16 cellular contexts compared by ENCODE assay signal in genomic region chr9:121721770-121722169, GRCh38.
DNase-seq lines count a peak whose midpoint lies in the region; ATAC-seq and TF ChIP-seq lines count a peak whose summit lies in the region.
"Had no signal": no experiment of that assay in that cellular context is flagged by ENCODE, and none has a peak within 500 bp of the region (broad histone marks: within the 10 kb centered on the region; RNA-seq: fewer than 3 reads in every experiment).

No MANE protein-coding gene starts in this region.

- no peak for TF ChIP-seq CTCF in IMR-90 (conservative IDR thresholded peaks at IDR 0.05; ENCODE audit: low read depth, low read length)

- peaks cover 32% of the 10 kb centered on the region for H4K20me1 ChIP-seq in IMR-90 (ENCODE audit: insufficient read depth, low read length)

- H3K9me1 ChIP-seq in IMR-90 (ENCODE audit: insufficient read depth, low read length): peaks cover 47% of the 10 kb centered on the region

- no peaks in the 10 kb centered on the region for H3K36me3 ChIP-seq in IMR-90 (ENCODE audit: control insufficient read depth, insufficient read depth, low read length)
- H3K36me3 ChIP-seq in urinary bladder (ENCODE audit: insufficient read depth): no peaks in the 10 kb centered on the region
- H3K36me3 ChIP-seq: MG63 had no signal

- no peaks in the 10 kb centered on the region for H3K36me3 Mint-ChIP-seq in naive thymus-derived CD8-positive, alpha-beta T cell
- H3K36me3 Mint-ChIP-seq: natural killer cell had no signal

- peak overlapping the region; percentile 29 for H2BK5ac ChIP-seq in IMR-90 (ENCODE audit: low read depth, low read length, poor library complexity, severe bottlenecking)

- in situ Hi-C loops in IMR-90 (cut with MboI; ENCODE audit: low sequenced_read_pairs): no loop called here

- no peak overlapping the region for H2BK20ac ChIP-seq in IMR-90 (ENCODE audit: low read depth, low read length)

- H3K23ac ChIP-seq in IMR-90 (ENCODE audit: low read depth, low read length): no peak overlapping the region

- no peaks in the 10 kb centered on the region for H3K9me3 Mint-ChIP-seq in naive thymus-derived CD8-positive, alpha-beta T cell
- H3K9me3 Mint-ChIP-seq: dendritic cell treated with granulocyte-macrophage colony-stimulating factor and Interleukin-4, amounts not matched to agents 40 ng/mL and 50 ng/mL, for 4 days; natural killer cell had no signal

- no peak for TF ChIP-seq RAD21 in IMR-90 (IDR thresholded peaks at IDR 0.05; ENCODE audit: low read length)

- DNase-seq in IMR-90 (peak; percentile 54), fibroblast of gingiva (ENCODE audit: low read depth) (peak; percentile 35), myocyte (ENCODE audit: low read depth) (peak; percentile 44), hypothalamus (lab: John Stamatoyannopoulos, UW) (no peak), SHP77 treated with DMSO at 0.1 percent for 48 hours (lab: John Stamatoyannopoulos, UW) (no peak)
- no peak for DNase-seq in naive thymus-derived CD8-positive, alpha-beta T cell
- DNase-seq: activated gamma-delta T cell; MG63; natural killer cell; NCI-H1930; NCI-H69; stimulated activated CD4-positive, alpha-beta T cell treated with anti-CD3 and anti-CD28 coated beads, Interleukin-2, amount 100 ng/mL, for 24 hours; substantia nigra; T-helper 1 cell had no signal

- H2BK15ac ChIP-seq in IMR-90 (ENCODE audit: low read depth, low read length): no peak overlapping the region

- H2AK9ac ChIP-seq in IMR-90 (replicated peaks; ENCODE audit: low read depth, low read length, poor library complexity): peak overlapping the region; percentile 58

- H3K27ac ChIP-seq in IMR-90 (ENCODE audit: insufficient read depth, low read length): peak overlapping the region; percentile 78
- peak overlapping the region; percentile 49 for H3K27ac ChIP-seq in urinary bladder (ENCODE audit: low read depth)

- peak overlapping the region; percentile 45 for H3K18ac ChIP-seq in IMR-90 (ENCODE audit: low read depth, low read length)

- H2AK5ac ChIP-seq in IMR-90 (ENCODE audit: low read depth, low read length): 0 out of 2 replicates have a peak overlapping the region, but pooled peaks have one; percentile 7

- H3K9me3 ChIP-seq in IMR-90 (ENCODE audit: control insufficient read depth, insufficient read depth, low read length): no peaks in the 10 kb centered on the region
- H3K9me3 ChIP-seq: MG63 had no signal

- peaks cover 36 to 95% of the 10 kb centered on the region in 2 experiments for H3K79me1 ChIP-seq in IMR-90 (ENCODE audit: low read depth in 1 of 2, low read length in 2 of 2)

- WGBS in IMR-90 (ENCODE audit: extremely low coverage in 2 of 2, insufficient read length in 1 of 2), 2 experiments: 66% methylated on average over 3 of the region's 7 CpGs; no CpG with 5 or more reads in 1 of the 2 experiments
- 48% methylated on average over 7 of the region's 7 CpGs for WGBS in urinary bladder

- BruUV-seq in IMR-90 (replicated peaks; lab: Mats Ljungman, UMichigan): no TSS peak

- H4K5ac ChIP-seq in IMR-90 (ENCODE audit: low read depth, low read length): peak overlapping the region; percentile 41

- peak overlapping the region in 1 of 2 experiments; percentile 51; a peak in 3 of 4 replicates for H4K8ac ChIP-seq in IMR-90 (ENCODE audit: low read depth in 2 of 2, low read length in 2 of 2)

- H2BK120ac ChIP-seq in IMR-90 (ENCODE audit: low read depth, low read length): peak overlapping the region; percentile 48; the same call in 1 of the 2 replicates

- CTCF ChIA-PET in IMR-90 (lab: Yijun Ruan, JAX): interaction anchor here (1.5 to 1.6 kb wide), 2 partner anchors 13 to 263 kb away, joined by 3 read pairs; no protein-coding TSS in a partner anchor

- H3K4me1 ChIP-seq in IMR-90 (ENCODE audit: control insufficient read depth, insufficient read depth, low read length) (peaks cover 57% of the 10 kb centered on the region), urinary bladder (ENCODE audit: insufficient read depth) (peaks cover 2% of the 10 kb centered on the region)

- H4K91ac ChIP-seq in IMR-90 (ENCODE audit: insufficient read depth, low read depth, low read length): peak overlapping the region; percentile 17; the same call in 1 of the 2 replicates

- TF ChIP-seq POLR2A in IMR-90 (IDR thresholded peaks at IDR 0.05; ENCODE audit: low read depth, low read length): no peak

- H3K27ac Mint-ChIP-seq in naive thymus-derived CD8-positive, alpha-beta T cell: no peak overlapping the region
- H3K27ac Mint-ChIP-seq: dendritic cell treated with granulocyte-macrophage colony-stimulating factor and Interleukin-4, amounts not matched to agents 40 ng/mL and 50 ng/mL, for 4 days; natural killer cell had no signal

- H3K4me3 Mint-ChIP-seq in naive thymus-derived CD8-positive, alpha-beta T cell: no peak overlapping the region
- H3K4me3 Mint-ChIP-seq: dendritic cell treated with granulocyte-macrophage colony-stimulating factor and Interleukin-4, amounts not matched to agents 40 ng/mL and 50 ng/mL, for 4 days; natural killer cell had no signal

- peak overlapping the region; percentile 21; the same call in 1 of the 2 replicates for H3K4me2 ChIP-seq in IMR-90 (ENCODE audit: low read depth, low read length)

- H3K9ac ChIP-seq in IMR-90 (ENCODE audit: low read depth, low read length): no peak overlapping the region

- peak; percentile 57 for ATAC-seq in IMR-90 (ENCODE audit: low read depth)
- ATAC-seq in naive thymus-derived CD8-positive, alpha-beta T cell: no peak
- ATAC-seq: natural killer cell had no signal

- peaks cover 0 to 2% (median 0%) of the 10 kb centered on the region in 4 donors for H3K4me1 Mint-ChIP-seq in naive thymus-derived CD8-positive, alpha-beta T cell
- H3K4me1 Mint-ChIP-seq: natural killer cell had no signal

- intact Hi-C loops in IMR-90 (cut with micrococcal nuclease): no loop called here

- H3K56ac ChIP-seq in IMR-90 (ENCODE audit: extremely low read depth, insufficient read depth, low read length): no peak overlapping the region

- POLR2A ChIA-PET in IMR-90 (lab: Charles Lee; ENCODE audit: unreplicated experiment): no interaction called here
- POLR2A ChIA-PET in naive thymus-derived CD8-positive, alpha-beta T cell (lab: Charles Lee): no interaction called here

- peak overlapping the region; percentile 55; the same call in 1 of the 2 replicates for H3K4ac ChIP-seq in IMR-90 (ENCODE audit: low read depth, low read length)

- peak overlapping the region; percentile 55 for H2AFZ ChIP-seq in IMR-90 (replicated peaks; ENCODE audit: low read length, poor library complexity)

- peaks cover 0 to 7% (median 3%) of the 10 kb centered on the region in 5 donors for H3K27me3 Mint-ChIP-seq in naive thymus-derived CD8-positive, alpha-beta T cell

- peak overlapping the region; percentile 2; the same call in 1 of the 2 replicates for H3K14ac ChIP-seq in IMR-90 (replicated peaks; ENCODE audit: low read depth, low read length)

- dilution Hi-C loops in IMR-90 (cut with HindIII; ENCODE audit: low sequenced_read_pairs, unreplicated experiment): no loop called here

- H3K27me3 ChIP-seq in IMR-90 (ENCODE audit: control insufficient read depth, insufficient read depth, low read length): no peaks in the 10 kb centered on the region
- H3K27me3 ChIP-seq: MG63 had no signal

- H3K4me3 ChIP-seq in IMR-90 (ENCODE audit: insufficient read depth, low read depth, low read length): no peak overlapping the region
- H3K4me3 ChIP-seq in urinary bladder (ENCODE audit: low read depth, low read length): no peak overlapping the region
- H3K4me3 ChIP-seq: MG63 had no signal

TF ChIP-seq in IMR-90, 13 proteins besides CTCF, POLR2A, EP300 and RAD21:
- TF ChIP-seq RFX5 (IDR thresholded peaks at IDR 0.05; ENCODE audit: low read depth, low read length): no peak
- TF ChIP-seq CHD1 (IDR thresholded peaks at IDR 0.05; ENCODE audit: low read depth, low read length): no peak
- TF ChIP-seq, protein P1, sequence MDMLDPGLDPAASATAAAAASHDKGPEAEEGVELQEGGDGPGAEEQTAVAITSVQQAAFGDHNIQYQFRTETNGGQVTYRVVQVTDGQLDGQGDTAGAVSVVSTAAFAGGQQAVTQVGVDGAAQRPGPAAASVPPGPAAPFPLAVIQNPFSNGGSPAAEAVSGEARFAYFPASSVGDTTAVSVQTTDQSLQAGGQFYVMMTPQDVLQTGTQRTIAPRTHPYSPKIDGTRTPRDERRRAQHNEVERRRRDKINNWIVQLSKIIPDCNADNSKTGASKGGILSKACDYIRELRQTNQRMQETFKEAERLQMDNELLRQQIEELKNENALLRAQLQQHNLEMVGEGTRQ (IDR thresholded peaks at IDR 0.05; ENCODE audit: low read depth, low read length): no peak
- no peak for TF ChIP-seq CEBPB (IDR thresholded peaks at IDR 0.05; ENCODE audit: low read depth, low read length)
- no peak for TF ChIP-seq RCOR1 (IDR thresholded peaks at IDR 0.05; ENCODE audit: insufficient replicate concordance, low read length)
- no peak for TF ChIP-seq FOS (IDR thresholded peaks at IDR 0.05; ENCODE audit: low read depth, low read length)
- no peak for TF ChIP-seq SMC3 (IDR thresholded peaks at IDR 0.05; ENCODE audit: low read depth, low read length)
- no peak for TF ChIP-seq MXI1 (IDR thresholded peaks at IDR 0.05; ENCODE audit: borderline replicate concordance, low read depth, low read length)

Comparison
In these comparisons a context has a peak if more than half of its experiments do, and no peak if none do; other contexts are left out.
1. DNase-seq: peak in IMR-90 (single experiment), fibroblast of gingiva (single experiment) and myocyte (single experiment); none in naive thymus-derived CD8-positive, alpha-beta T cell (0 of 10), hypothalamus (0 of 51) and SHP77 treated with DMSO at 0.1 percent for 48 hours (single experiment).